ENCODE assay signal across 29 cellular contexts in genomic region chr13:61648546-61648945, GRCh38.
"Had no signal": no experiment of that assay in that cellular context is flagged by ENCODE, and none has a peak within 500 bp of the region (broad histone marks: within the 10 kb centered on the region; RNA-seq: fewer than 3 reads in every experiment).

No MANE protein-coding gene starts in this region.

- H3K4me1 ChIP-seq: heart left ventricle had no signal

- DNase-seq: activated B cell treated with CpG ODN at 0.5 μM for 24 hours; activated CD4-positive, alpha-beta memory T cell treated with anti-CD3 and anti-CD28 coated beads for 36 hours; activated CD4-positive, alpha-beta T cell treated with anti-CD3 and anti-CD28 coated beads for 48 hours; activated CD8-positive, alpha-beta memory T cell treated with anti-CD3 and anti-CD28 coated beads, Interleukin-2, amount 10 ng/mL, durations not matched to agents 7 days and 5 days; activated CD8-positive, alpha-beta memory T cell treated with anti-CD3 and anti-CD28 coated beads, Interleukin-2, amount 50 U/mL, for 4 hours; activated CD8-positive, alpha-beta T cell treated with anti-CD3 and anti-CD28 coated beads, Interleukin-2, amount 10 ng/mL, durations not matched to agents 7 days and 5 days; activated gamma-delta T cell; activated naive CD4-positive, alpha-beta T cell; activated naive CD4-positive, alpha-beta T cell treated with anti-CD3 and anti-CD28 coated beads, Interleukin-2, amount 50 U/mL, for 16 hours; activated T-cell treated with anti-CD3 and anti-CD28 coated beads, Interleukin-2, amount 50 U/mL, for 24 hours; activated T-cell treated with anti-CD3 and anti-CD28 coated beads, Interleukin-2, amount 50 U/mL, for 72 hours; amniotic stem cell; anterior cingulate cortex; brain microvascular endothelial cell; dorsolateral prefrontal cortex; effector memory CD4-positive, alpha-beta T cell; endodermal cell; foreskin fibroblast; heart left ventricle; T1000; WERI-Rb-1 had no signal

- H3K36me3 ChIP-seq: brain microvascular endothelial cell, heart left ventricle, WERI-Rb-1 had no signal

- H3K27me3 ChIP-seq: brain microvascular endothelial cell, dorsolateral prefrontal cortex, heart left ventricle had no signal

- H3K4me3 Mint-ChIP-seq: activated B cell treated with CpG ODN at 0.5 μM for 24 hours; activated CD4-positive, alpha-beta memory T cell treated with anti-CD3 and anti-CD28 coated beads for 36 hours; activated CD8-positive, alpha-beta memory T cell treated with anti-CD3 and anti-CD28 coated beads, Interleukin-2, amount 10 ng/mL, durations not matched to agents 7 days and 5 days; activated CD8-positive, alpha-beta T cell treated with anti-CD3 and anti-CD28 coated beads, Interleukin-2, amount 10 ng/mL, durations not matched to agents 7 days and 5 days; activated naive CD8-positive, alpha-beta T cell; activated T-cell treated with anti-CD3 and anti-CD28 coated beads, Interleukin-2, amount 50 U/mL, for 24 hours; activated T-cell treated with anti-CD3 and anti-CD28 coated beads, Interleukin-2, amount 50 U/mL, for 72 hours; central memory CD8-positive, alpha-beta T cell; dendritic cell treated with granulocyte-macrophage colony-stimulating factor and Interleukin-4, amounts not matched to agents 40 ng/mL and 50 ng/mL, for 4 days; endodermal cell; T-helper 1 cell treated with Interleukin-12 subunit alpha and Interleukin-12 subunit beta and Interleukin-4 antibody, amounts not matched to agents 30 μg/mL and 1 μg/mL, for 36 hours; T-helper 2 cell treated with Interferon-gamma antibody and Interleukin-4, amounts not matched to agents 5 μg/mL and 100 μg/mL, for 36 hours had no signal

- H3K36me3 Mint-ChIP-seq: activated CD4-positive, alpha-beta memory T cell treated with anti-CD3 and anti-CD28 coated beads for 36 hours; activated CD8-positive, alpha-beta memory T cell treated with anti-CD3 and anti-CD28 coated beads, Interleukin-2, amount 10 ng/mL, durations not matched to agents 7 days and 5 days; activated naive CD8-positive, alpha-beta T cell had no signal

- H3K9me3 Mint-ChIP-seq: activated CD4-positive, alpha-beta memory T cell treated with anti-CD3 and anti-CD28 coated beads for 36 hours; endodermal cell had no signal

- ATAC-seq: activated CD4-positive, CD25-positive, alpha-beta regulatory T cell treated with anti-CD3 and anti-CD28 coated beads, Interleukin-2, amount 50 U/mL, for 24 hours; activated CD8-positive, alpha-beta memory T cell treated with anti-CD3 and anti-CD28 coated beads, Interleukin-2, amount 10 ng/mL, durations not matched to agents 7 days and 5 days; activated CD8-positive, alpha-beta T cell treated with anti-CD3 and anti-CD28 coated beads, Interleukin-2, amount 10 ng/mL, durations not matched to agents 7 days and 5 days; activated T-cell treated with anti-CD3 and anti-CD28 coated beads, Interleukin-2, amount 50 U/mL, for 72 hours; esophagus mucosa; heart left ventricle had no signal

- H3K27ac ChIP-seq: brain microvascular endothelial cell, coronary artery, dorsolateral prefrontal cortex, heart left ventricle, WERI-Rb-1 had no signal

- H3K27me3 Mint-ChIP-seq: activated B cell treated with CpG ODN at 0.5 μM for 24 hours; activated CD4-positive, alpha-beta memory T cell treated with anti-CD3 and anti-CD28 coated beads for 36 hours; activated CD8-positive, alpha-beta memory T cell treated with anti-CD3 and anti-CD28 coated beads, Interleukin-2, amount 10 ng/mL, durations not matched to agents 7 days and 5 days; activated naive CD8-positive, alpha-beta T cell; activated T-cell treated with anti-CD3 and anti-CD28 coated beads, Interleukin-2, amount 50 U/mL, for 24 hours; central memory CD8-positive, alpha-beta T cell; dendritic cell treated with granulocyte-macrophage colony-stimulating factor and Interleukin-4, amounts not matched to agents 40 ng/mL and 50 ng/mL, for 4 days had no signal

- H3K4me3 ChIP-seq: coronary artery, dorsolateral prefrontal cortex, heart left ventricle had no signal

- H3K9me3 ChIP-seq: heart left ventricle had no signal

- H3K27ac Mint-ChIP-seq: activated B cell treated with CpG ODN at 0.5 μM for 24 hours; activated CD4-positive, alpha-beta memory T cell treated with anti-CD3 and anti-CD28 coated beads for 36 hours; activated CD8-positive, alpha-beta memory T cell treated with anti-CD3 and anti-CD28 coated beads, Interleukin-2, amount 10 ng/mL, durations not matched to agents 7 days and 5 days; activated CD8-positive, alpha-beta T cell treated with anti-CD3 and anti-CD28 coated beads, Interleukin-2, amount 10 ng/mL, durations not matched to agents 7 days and 5 days; activated naive CD8-positive, alpha-beta T cell; activated T-cell treated with anti-CD3 and anti-CD28 coated beads, Interleukin-2, amount 50 U/mL, for 24 hours; activated T-cell treated with anti-CD3 and anti-CD28 coated beads, Interleukin-2, amount 50 U/mL, for 72 hours; dendritic cell treated with granulocyte-macrophage colony-stimulating factor and Interleukin-4, amounts not matched to agents 40 ng/mL and 50 ng/mL, for 4 days; endodermal cell; T-helper 1 cell treated with Interleukin-12 subunit alpha and Interleukin-12 subunit beta and Interleukin-4 antibody, amounts not matched to agents 30 μg/mL and 1 μg/mL, for 36 hours; T-helper 2 cell treated with Interferon-gamma antibody and Interleukin-4, amounts not matched to agents 5 μg/mL and 100 μg/mL, for 36 hours had no signal

- H3K4me1 Mint-ChIP-seq: activated B cell treated with CpG ODN at 0.5 μM for 24 hours; activated CD8-positive, alpha-beta memory T cell treated with anti-CD3 and anti-CD28 coated beads, Interleukin-2, amount 10 ng/mL, durations not matched to agents 7 days and 5 days; central memory CD8-positive, alpha-beta T cell; endodermal cell had no signal
